9 cellular contexts compared by ENCODE assay signal in the genomic region with DNA sequence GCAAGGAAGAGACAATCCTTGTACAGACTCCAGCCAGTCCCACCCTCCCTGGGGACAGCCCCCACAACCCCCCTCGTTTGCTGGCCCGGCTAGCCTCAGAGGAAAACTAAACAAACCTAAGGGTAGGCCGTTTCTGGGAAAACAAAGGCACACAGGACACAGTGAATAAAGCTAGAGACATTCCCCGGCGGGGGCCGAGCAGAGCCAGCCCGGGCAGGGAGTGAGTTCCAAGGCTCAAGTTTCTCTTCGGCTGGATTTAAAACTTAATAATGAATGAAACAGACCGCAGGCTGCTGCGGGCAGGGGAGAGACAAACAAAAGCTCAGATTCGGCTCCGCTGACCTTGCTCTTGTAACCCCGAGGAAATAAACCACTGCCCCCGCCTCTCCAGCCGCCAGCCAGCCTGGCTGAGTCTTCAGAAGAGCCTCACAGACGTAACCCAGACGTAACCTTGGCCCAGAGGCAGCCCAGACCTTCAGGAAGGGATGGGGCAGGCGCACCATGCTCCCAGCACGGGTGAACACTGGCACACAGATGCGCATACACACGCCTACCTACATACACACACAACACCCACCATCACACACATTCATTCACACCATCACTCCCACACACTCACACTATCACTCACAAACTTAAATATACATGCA.
A peak's percentile ranks its signal among the peaks of the same experiment; 100 is the strongest.
DNase-seq lines count a peak whose midpoint lies in the region; ATAC-seq and TF ChIP-seq lines count a peak whose summit lies in the region.
"Had no signal": no experiment of that assay in that cellular context is flagged by ENCODE, and none has a peak within 500 bp of the region (broad histone marks: within the 10 kb centered on the region; RNA-seq: fewer than 3 reads in every experiment).

No MANE protein-coding gene starts in this region.

- H3K36me3 ChIP-seq in NT2/D1 (ENCODE audit: insufficient read depth, insufficient read length, low read length) (peaks cover 37% of the 10 kb centered on the region), endodermal cell (ENCODE audit: control insufficient read depth, insufficient read depth, low read length) (peaks cover 5% of the 10 kb centered on the region)

- intact Hi-C loops in CD4-positive, alpha-beta T cell (cut with DNase I, micrococcal nuclease) = no loop called here

- H3K9ac ChIP-seq in NT2/D1 (ENCODE audit: insufficient read length, low read depth) (peak overlapping the region; percentile 73), endodermal cell (ENCODE audit: extremely low read depth, low read length, poor library complexity, severe bottlenecking) (peak overlapping the region; percentile 23)

- TF ChIP-seq CTCF in endodermal cell (conservative IDR thresholded peaks at IDR 0.05) = no peak
- no peak for TF ChIP-seq CTCF in CD4-positive, alpha-beta T cell (IDR thresholded peaks at IDR 0.05)

- peaks cover 24% of the 10 kb centered on the region for H3K4me1 ChIP-seq in NT2/D1 (ENCODE audit: insufficient read depth, insufficient read length)
- H3K4me1 ChIP-seq in endodermal cell (ENCODE audit: control insufficient read depth, insufficient read depth, low read length) = peaks cover 12% of the 10 kb centered on the region

- H3K9me3 ChIP-seq in NT2/D1 (ENCODE audit: insufficient read depth, low read length) = no peaks in the 10 kb centered on the region
- no peaks in the 10 kb centered on the region for H3K9me3 ChIP-seq in endodermal cell (ENCODE audit: control insufficient read depth, low read length)
- H3K9me3 ChIP-seq in CD4-positive, alpha-beta T cell (ENCODE audit: control insufficient read depth, low read length) = no peaks in the 10 kb centered on the region

- POLR2A ChIA-PET in CD4-positive, alpha-beta T cell (lab: Charles Lee) = no interaction called here

- H3K27me3 Mint-ChIP-seq in endodermal cell (ENCODE audit: insufficient read depth) = no peaks in the 10 kb centered on the region
- no peaks in the 10 kb centered on the region for H3K27me3 Mint-ChIP-seq in CD4-positive, alpha-beta T cell

- H3K4me3 ChIP-seq in NT2/D1 (ENCODE audit: insufficient read length, low read depth) (no peak overlapping the region), endodermal cell (ENCODE audit: low read length) (no peak overlapping the region)

- DNase-seq in NT2/D1 (ENCODE audit: low read depth, low spot score) (peak; percentile 75), endodermal cell (peak; percentile 64), medulla oblongata (ENCODE audit: extremely low spot score) (peak; percentile 30), stromal cell of bone marrow (ENCODE audit: low read depth) (peak; percentile 86), NCI-H2081 (lab: John Stamatoyannopoulos, UW) (no peak), epidermal melanocyte (ENCODE audit: insufficient read length, low spot score) (no peak), ureter (ENCODE audit: low spot score) (no peak)
- DNase-seq in CD4-positive, alpha-beta T cell = no peak

- CTCF ChIA-PET in CD4-positive, alpha-beta T cell (lab: Charles Lee) = interaction anchor here (0.5 kb wide), 1 partner anchor 8 kb away, joined by 3 read pairs; no protein-coding TSS in a partner anchor

- H3K27ac Mint-ChIP-seq in endodermal cell = peak overlapping the region; percentile 46
- H3K27ac Mint-ChIP-seq in CD4-positive, alpha-beta T cell = no peak overlapping the region
- H3K27ac Mint-ChIP-seq: memory B cell had no signal

- no peaks in the 10 kb centered on the region for H3K9me3 Mint-ChIP-seq in endodermal cell
- no peaks in the 10 kb centered on the region for H3K9me3 Mint-ChIP-seq in CD4-positive, alpha-beta T cell

- peaks cover 27% of the 10 kb centered on the region for H3K4me1 Mint-ChIP-seq in endodermal cell
- no peaks in the 10 kb centered on the region for H3K4me1 Mint-ChIP-seq in CD4-positive, alpha-beta T cell (ENCODE audit: low read depth)
- H3K4me1 Mint-ChIP-seq: memory B cell had no signal

- H3K27ac ChIP-seq in endodermal cell (ENCODE audit: low read depth, low read length) = peak overlapping the region; percentile 98
- no peak overlapping the region for H3K27ac ChIP-seq in CD4-positive, alpha-beta T cell (ENCODE audit: low read depth, low read length)

- ATAC-seq in CD4-positive, alpha-beta T cell (ENCODE audit: poor library complexity) = no peak

- H3K27me3 ChIP-seq in NT2/D1 (ENCODE audit: insufficient read depth, insufficient read length) (no peaks in the 10 kb centered on the region), endodermal cell (ENCODE audit: control insufficient read depth, insufficient read depth, low read length, poor library complexity, severe bottlenecking) (no peaks in the 10 kb centered on the region)
- H3K27me3 ChIP-seq in CD4-positive, alpha-beta T cell (ENCODE audit: control insufficient read depth, insufficient read depth, low read length) = no peaks in the 10 kb centered on the region

- H3K36me3 Mint-ChIP-seq in endodermal cell (ENCODE audit: low read depth) = peaks cover 31% of the 10 kb centered on the region
- H3K36me3 Mint-ChIP-seq in CD4-positive, alpha-beta T cell (ENCODE audit: low read depth) = no peaks in the 10 kb centered on the region
- H3K36me3 Mint-ChIP-seq: memory B cell had no signal

- 29 to 46% methylated on average over 15 to 21 of the region's 21 CpGs for WGBS in endodermal cell (ENCODE audit: insufficient coverage in 1 of 2, insufficient read length in 1 of 2), 2 experiments

- H3K4me3 Mint-ChIP-seq in endodermal cell = peak overlapping the region; percentile 7
- no peak overlapping the region for H3K4me3 Mint-ChIP-seq in CD4-positive, alpha-beta T cell
- H3K4me3 Mint-ChIP-seq: memory B cell had no signal

Comparison
In these comparisons a context has a peak if more than half of its experiments do, and no peak if none do; other contexts are left out.
1. DNase-seq: peak in NT2/D1 (single experiment), endodermal cell (single experiment), medulla oblongata (single experiment) and stromal cell of bone marrow (single experiment); none in NCI-H2081 (0 of 2), CD4-positive, alpha-beta T cell (0 of 10), epidermal melanocyte (single experiment) and ureter (single experiment).